Comparison of ENCODE assay signal across 8 cellular contexts in the genomic region with DNA sequence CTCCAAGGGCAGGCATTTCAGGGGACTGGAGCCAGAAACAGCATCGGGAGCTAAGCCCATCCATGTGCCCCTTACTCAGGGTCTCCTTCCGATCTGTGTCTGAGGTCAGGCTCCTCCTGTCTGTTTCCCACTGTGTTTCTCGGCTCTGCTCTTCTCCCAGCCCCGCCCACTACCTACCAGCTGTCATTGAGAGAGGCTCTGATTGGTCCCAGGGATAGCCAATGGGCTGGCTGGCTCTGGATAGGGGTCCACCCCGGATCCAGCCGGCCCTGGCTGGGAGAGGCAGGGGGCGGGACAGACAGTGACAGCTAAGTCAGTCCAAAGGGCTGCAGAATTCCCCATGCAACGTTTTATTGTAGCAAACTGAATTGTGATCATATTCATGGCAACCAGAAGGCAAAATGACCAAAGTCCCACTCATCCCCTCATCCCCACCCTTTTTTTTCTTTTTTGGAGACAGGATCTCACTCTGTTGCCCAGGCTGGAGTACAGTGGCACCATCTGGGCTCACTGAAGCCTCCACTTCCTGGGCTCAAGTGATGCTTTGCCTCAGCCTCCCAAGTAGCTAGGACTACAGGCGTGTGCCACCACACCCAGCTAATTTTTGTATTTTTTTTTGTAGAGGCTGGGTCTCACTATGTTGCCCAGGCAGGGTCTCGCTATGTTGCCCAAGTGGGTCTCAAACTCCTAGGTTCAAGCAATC.
DNase-seq lines count a peak whose midpoint lies in the region; ATAC-seq and TF ChIP-seq lines count a peak whose summit lies in the region.

No MANE protein-coding gene starts in this region.

- peak; percentile 94 for DNase-seq in AG08396 (ENCODE audit: low spot score)
- DNase-seq in MM.1S = peak; percentile 80
- peak; percentile 45 to 89 (median 73) for DNase-seq in adrenal gland
- peak; percentile 57 for DNase-seq in iPS DF 6.9 (ENCODE audit: low read depth, low spot score)
- DNase-seq in upper lobe of left lung = peak; percentile 28 to 69

- H3K4me3 ChIP-seq in MM.1S (ENCODE audit: low read length) (peak overlapping the region; percentile 19), adrenal gland (no peak overlapping the region), iPS DF 6.9 (ENCODE audit: low read length) (no peak overlapping the region), upper lobe of left lung (no peak overlapping the region)

- H3K36me3 ChIP-seq in MM.1S (replicated peaks; ENCODE audit: insufficient read depth, low read length) = no peaks in the 10 kb centered on the region
- H3K36me3 ChIP-seq in adrenal gland (replicated peaks in 1 of 2) = peaks cover 0 to 8% of the 10 kb centered on the region in 2 donors
- peaks cover 7% of the 10 kb centered on the region; the same call in 1 of the 2 replicates for H3K36me3 ChIP-seq in iPS DF 6.9 (ENCODE audit: control insufficient read depth, insufficient read depth, low read length)
- peaks cover 0 to 20% (median under 1%) of the 10 kb centered on the region in 4 donors for H3K36me3 ChIP-seq in upper lobe of left lung

- no peaks in the 10 kb centered on the region for H3K79me2 ChIP-seq in MM.1S (ENCODE audit: low read length)

- no peak for TF ChIP-seq CTCF in MM.1S (IDR thresholded peaks at IDR 0.05; ENCODE audit: low read length)
- TF ChIP-seq CTCF in adrenal gland (IDR thresholded peaks at IDR 0.05) = no peak
- no peak for TF ChIP-seq CTCF in upper lobe of left lung (IDR thresholded peaks at IDR 0.05)

- no peaks in the 10 kb centered on the region for H3K9me2 ChIP-seq in MM.1S (replicated peaks; ENCODE audit: insufficient read depth, low read length)

- H3K4me2 ChIP-seq in MM.1S (ENCODE audit: low read depth, low read length) = peak overlapping the region; percentile 76

- intact Hi-C loops in adrenal gland (cut with DNase I) = no loop called here

- TF ChIP-seq POLR2A in adrenal gland (IDR thresholded peaks at IDR 0.05) = no peak
- TF ChIP-seq POLR2A in upper lobe of left lung (IDR thresholded peaks at IDR 0.05) = no peak

- peak; percentile 67 to 84 for ATAC-seq in upper lobe of left lung (ENCODE audit: low FRiP score in 2 of 2)
- no peak for ATAC-seq in HG02973 (IDR thresholded peaks at IDR 0.05; ENCODE audit: unreplicated experiment)
- ATAC-seq in GM18519 (IDR thresholded peaks at IDR 0.05; ENCODE audit: low FRiP score, unreplicated experiment) = no peak
- no peak for ATAC-seq in HG03039 (IDR thresholded peaks at IDR 0.05; ENCODE audit: unreplicated experiment)

- no peaks in the 10 kb centered on the region for H3K27me3 ChIP-seq in MM.1S (replicated peaks; ENCODE audit: insufficient read depth, low read length)
- no peaks in the 10 kb centered on the region for H3K27me3 ChIP-seq in adrenal gland
- H3K27me3 ChIP-seq in iPS DF 6.9 (ENCODE audit: control insufficient read depth, insufficient read depth, low read length) = no peaks in the 10 kb centered on the region
- no peaks in the 10 kb centered on the region for H3K27me3 ChIP-seq in upper lobe of left lung

- H3K4me1 ChIP-seq in MM.1S (ENCODE audit: low read length) (0 out of 2 replicates have a peak, but pooled peaks cover 3% of the 10 kb centered on the region), adrenal gland (replicated peaks in 1 of 2) (no peaks in the 10 kb centered on the region), iPS DF 6.9 (ENCODE audit: control insufficient read depth, insufficient read depth, low read length) (no peaks in the 10 kb centered on the region), upper lobe of left lung (no peaks in the 10 kb centered on the region)

- peak overlapping the region; percentile 83 for H2AFZ ChIP-seq in MM.1S (ENCODE audit: low read length)

- 48 to 66% (median 57%) methylated on average over 5 to 10 of the region's 10 CpGs for whole genome bisulfite sequencing in adrenal gland, 4 donors
- WGBS in iPS DF 6.9 (ENCODE audit: insufficient coverage, insufficient read length) = no CpG with 5 or more reads among the region's 10 CpGs
- 55 to 61% methylated on average over 10 of the region's 10 CpGs for WGBS in upper lobe of left lung, 2 donors

- H3K9me3 ChIP-seq in MM.1S (replicated peaks; ENCODE audit: insufficient read depth, low read length) (no peaks in the 10 kb centered on the region), adrenal gland (replicated peaks in 1 of 3) (no peaks in the 10 kb centered on the region), iPS DF 6.9 (ENCODE audit: control insufficient read depth, insufficient read depth, low read length) (no peaks in the 10 kb centered on the region), upper lobe of left lung (no peaks in the 10 kb centered on the region)

- H3K27ac ChIP-seq in MM.1S (ENCODE audit: low read length) (no peak overlapping the region), adrenal gland (no peak overlapping the region), iPS DF 6.9 (ENCODE audit: low read length) (no peak overlapping the region), upper lobe of left lung (no peak overlapping the region)

- H4K20me1 ChIP-seq in MM.1S (ENCODE audit: insufficient read depth, low read length) = no peaks in the 10 kb centered on the region

- H3F3A ChIP-seq in MM.1S (ENCODE audit: insufficient read depth, low read length) = no peaks in the 10 kb centered on the region

- no peak for TF ChIP-seq EP300 in upper lobe of left lung (IDR thresholded peaks at IDR 0.05)

- H3K9ac ChIP-seq in MM.1S (ENCODE audit: low read length) = no peak overlapping the region

Comparison
In these comparisons a context has a peak if more than half of its experiments do, and no peak if none do; other contexts are left out.
1. ATAC-seq: peak in upper lobe of left lung (2 of 2); none in HG02973 (single experiment), GM18519 (single experiment) and HG03039 (single experiment).
2. Peak in every context shown above with its lines, with median percentiles within 50 percentile points of each other: DNase-seq.